ENCODE assay signal across 27 cellular contexts in the genomic region with DNA sequence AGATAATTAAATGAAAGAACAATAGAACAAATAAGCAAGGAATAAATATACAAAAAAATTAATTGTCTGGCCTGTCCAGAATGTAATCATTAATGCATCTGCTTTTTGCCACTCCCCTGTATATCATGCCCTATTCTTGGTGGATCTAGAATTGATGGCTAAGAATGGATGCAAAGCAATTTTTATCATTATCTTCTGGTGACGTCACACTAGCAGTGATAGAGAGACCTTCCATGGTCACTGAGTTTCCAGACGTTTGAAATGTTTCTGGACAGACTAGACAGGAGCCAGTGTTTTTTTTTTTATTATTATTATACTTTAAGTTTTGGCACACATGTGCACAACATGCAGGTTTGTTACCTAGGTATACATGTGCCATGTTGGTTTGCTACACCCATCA.
"Had no signal": no experiment of that assay in that cellular context is flagged by ENCODE, and none has a peak within 500 bp of the region (broad histone marks: within the 10 kb centered on the region; RNA-seq: fewer than 3 reads in every experiment).

No MANE protein-coding gene starts in this region.

- H3K4me1 ChIP-seq: stomach, suprapubic skin, testis, thyroid gland, tibial artery, tibial nerve, transverse colon, upper lobe of left lung, upper lobe of right lung, uterus, vagina had no signal

- H3K36me3 ChIP-seq: stomach, suprapubic skin, thoracic aorta, thyroid gland, tibial artery, transverse colon, upper lobe of left lung, upper lobe of right lung, uterus, vagina had no signal

- H3K27me3 ChIP-seq: stomach, suprapubic skin, testis, thyroid gland, tibial artery, tibial nerve, transverse colon, upper lobe of left lung, upper lobe of right lung, uterus, vagina had no signal

- H3K9me3 ChIP-seq: suprapubic skin, testis, thoracic aorta, thyroid gland, upper lobe of right lung, uterus, vagina had no signal

- H3K4me3 ChIP-seq: stomach, suprapubic skin, testis, thoracic aorta, thyroid gland, tibial artery, tibial nerve, transverse colon, upper lobe of left lung, upper lobe of right lung, uterus, vagina had no signal

- H3K27ac ChIP-seq: stomach, suprapubic skin, testis, thoracic aorta, thyroid gland, tibial artery, tibial nerve, transverse colon, upper lobe of left lung, upper lobe of right lung, uterus, vagina had no signal

- ATAC-seq: stimulated activated effector memory CD8-positive, alpha-beta T cell treated with anti-CD3 and anti-CD28 coated beads, Interleukin-12 subunit alpha, Interleukin-12 subunit beta, amount 100 ng/mL, for 72 hours; stimulated activated memory B cell treated with anti-CD40 and anti-IgM and Interleukin-4, amounts not matched to agents 10 μg/mL and 1 μg/mL and 100 μg/mL, for 72 hours; stimulated activated naive B cell treated with anti-CD40 and anti-IgM and Interleukin-4, amounts not matched to agents 10 μg/mL and 1 μg/mL and 100 μg/mL, for 72 hours; stimulated activated naive CD8-positive, alpha-beta T cell treated with anti-CD3 and anti-CD28 coated beads, Interleukin-15, amount 100 ng/mL, for 72 hours; stimulated activated naive CD8-positive, alpha-beta T cell treated with anti-CD3 and anti-CD28 coated beads, Interleukin-15, Interleukin-2, amounts not matched to agents 100 U/mL and 50 U/mL, for 24 hours; upper lobe of right lung had no signal

- DNase-seq: stimulated activated CD4-positive, alpha-beta T cell treated with anti-CD3 and anti-CD28 coated beads, Interleukin-2, amount 100 ng/mL, for 48 hours; stimulated activated CD4-positive, alpha-beta T cell treated with anti-CD3 and anti-CD28 coated beads, Interleukin-4, amount 100 ng/mL, for 1 hour; stimulated activated CD4-positive, alpha-beta T cell treated with anti-CD3 and anti-CD28 coated beads, Interleukin-4, amount 100 ng/mL, for 24 hours; stimulated activated CD4-positive, alpha-beta T cell treated with anti-CD3 and anti-CD28 coated beads, Interleukin-4, amount 100 ng/mL, for 4 hours; stimulated activated CD8-positive, alpha-beta memory T cell treated with anti-CD3 and anti-CD28 coated beads, Interleukin-4, amount 100 ng/mL, for 48 hours; stimulated activated naive B cell treated with anti-CD40 and anti-IgM and Interleukin-4, amounts not matched to agents 10 μg/mL and 1 μg/mL and 100 μg/mL, for 72 hours; stimulated activated naive CD4-positive, alpha-beta T cell; stimulated activated naive CD4-positive, alpha-beta T cell treated with Interleukin-2 at 50 U/mL for 16 hours; stimulated activated naive CD8-positive, alpha-beta T cell treated with anti-CD3 and anti-CD28 coated beads, Interleukin-15, amount 100 ng/mL, for 72 hours; stimulated activated naive CD8-positive, alpha-beta T cell treated with anti-CD3 and anti-CD28 coated beads, Interleukin-15, Interleukin-2, amounts not matched to agents 100 U/mL and 50 U/mL, for 24 hours; stomach; substantia nigra; testis; thyroid gland; tibial artery; transverse colon; trophoblast cell; upper lobe of left lung; upper lobe of right lung; uterus had no signal

- FAIRE-seq: urothelium cell line had no signal
